9 cellular contexts compared by ENCODE assay signal in genomic region chr6:16503919-16504554, GRCh38.
DNase-seq lines count a peak whose midpoint lies in the region; ATAC-seq, FAIRE-seq and TF ChIP-seq lines count a peak whose summit lies in the region.
"Had no signal": no experiment of that assay in that cellular context is flagged by ENCODE, and none has a peak within 500 bp of the region (broad histone marks: within the 10 kb centered on the region; RNA-seq: fewer than 3 reads in every experiment).

No MANE protein-coding gene starts in this region.

- peaks cover 13% of the 10 kb centered on the region for H3K36me3 Mint-ChIP-seq in mesothelial cell of epicardium

- POLR2A ChIA-PET in RWPE1 (lab: Yijun Ruan, JAX; ENCODE audit: low non-redundant PET), result no interaction called here

- no peak overlapping the region for H3K27ac ChIP-seq in RWPE1
- H3K27ac ChIP-seq: prostate gland had no signal

- DNase-seq in GM12891 (ENCODE audit: insufficient read length, low spot score), result no peak
- peak; percentile 23 for DNase-seq in central memory CD4-positive, alpha-beta T cell
- DNase-seq in GM03348 (ENCODE audit: low spot score), result no peak
- DNase-seq in left lobe of liver (ENCODE audit: low spot score), result no peak
- DNase-seq in RWPE1 (ENCODE audit: low spot score), result no peak
- no peak for DNase-seq in mesothelial cell of epicardium (ENCODE audit: low spot score in 2 of 2, unreplicated experiment in 2 of 2)

- no peak for TF ChIP-seq POLR2A in GM12891 (IDR thresholded peaks at IDR 0.05; ENCODE audit: low read depth, low read length)

- TF ChIP-seq CTCF in RWPE1 (conservative IDR thresholded peaks at IDR 0.05; ENCODE audit: low read depth) (no peak), mesothelial cell of epicardium (IDR thresholded peaks at IDR 0.05; ENCODE audit: unreplicated experiment) (no peak)

- H3K9me3 Mint-ChIP-seq in mesothelial cell of epicardium, result peaks cover 13% of the 10 kb centered on the region

- peak; percentile 81 for ATAC-seq in GM21528 (IDR thresholded peaks at IDR 0.05; ENCODE audit: low FRiP score, unreplicated experiment)
- ATAC-seq in HG03520 (IDR thresholded peaks at IDR 0.05; ENCODE audit: unreplicated experiment), result peak; percentile 61
- no peak for ATAC-seq in left lobe of liver

- H3K27ac Mint-ChIP-seq in mesothelial cell of epicardium, result no peak overlapping the region

- H3K4me1 Mint-ChIP-seq in mesothelial cell of epicardium, result peaks cover 3% of the 10 kb centered on the region

- no peaks in the 10 kb centered on the region for H3K27me3 Mint-ChIP-seq in mesothelial cell of epicardium (ENCODE audit: low read depth)

- H3K4me3 Mint-ChIP-seq in mesothelial cell of epicardium, result no peak overlapping the region

- CTCF ChIA-PET in RWPE1 (lab: Yijun Ruan, JAX), result no interaction called here

- peak; percentile 93 for FAIRE-seq in GM12891 (lab: Jason Lieb, UNC)

TF ChIP-seq in GM12891, 5 proteins besides CTCF, POLR2A, EP300 and RAD21:
- TF ChIP-seq POU2F2 (IDR thresholded peaks at IDR 0.05; ENCODE audit: low read depth, low read length), result peak; percentile 35; the same call in 1 of the 2 replicates
- no peak for TF ChIP-seq PAX5 (IDR thresholded peaks at IDR 0.05; ENCODE audit: insufficient read depth, low read length, severe bottlenecking)
- peak; percentile 83 for TF ChIP-seq SPI1 (IDR thresholded peaks at IDR 0.05; ENCODE audit: low read depth, low read length)
